15 cellular contexts compared by ENCODE assay signal in the genomic region with DNA sequence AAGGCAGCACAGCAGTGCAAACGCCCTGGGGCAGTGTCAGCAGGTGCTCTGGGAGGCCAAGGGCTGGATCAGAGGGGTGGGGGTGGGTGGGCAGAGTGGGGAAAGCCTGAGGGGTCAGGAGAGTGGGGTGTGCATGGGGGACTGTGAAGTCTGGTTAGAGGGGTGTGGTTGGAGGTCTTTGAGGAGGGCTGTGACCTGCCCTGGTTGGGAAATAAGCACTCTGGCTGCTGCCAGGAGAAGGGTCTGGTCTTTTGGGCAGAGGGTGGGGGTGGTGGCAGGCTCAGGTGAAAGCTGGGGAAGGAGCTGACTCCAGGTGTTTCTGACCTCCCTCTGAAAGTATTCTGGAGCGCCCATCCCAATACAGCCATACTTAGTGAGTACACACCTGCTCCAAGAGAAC. TPM values are rescaled to one million over a fixed set of nuclear protein-coding genes. Genes with fewer than 3 reads are reported as not detected.
DNase-seq lines count a peak whose midpoint lies in the region; ATAC-seq and TF ChIP-seq lines count a peak whose summit lies in the region.
"Had no signal": no experiment of that assay in that cellular context is flagged by ENCODE, and none has a peak within 500 bp of the region (broad histone marks: within the 10 kb centered on the region; RNA-seq: fewer than 3 reads in every experiment).

No MANE protein-coding gene starts in this region.

- H3K27me3 ChIP-seq in spleen (replicated peaks in 1 of 7): peaks cover 0 to 53% (median 14%) of the 10 kb centered on the region in 7 donors
- H3K27me3 ChIP-seq: BLaER1 had no signal

- no peak overlapping the region for H3K4me3 ChIP-seq in spleen
- H3K4me3 ChIP-seq: BLaER1 had no signal

- DNase-seq in T-helper 2 cell treated with Interferon-gamma antibody and Interleukin-4, amounts not matched to agents 5 μg/mL and 100 μg/mL, for 36 hours (ENCODE audit: low spot score): no peak
- no peak for DNase-seq in T-helper 2 cell
- peak; percentile 1 for DNase-seq in stimulated activated naive CD8-positive, alpha-beta T cell treated with anti-CD3 and anti-CD28 coated beads, Interleukin-15, Interleukin-2, amounts not matched to agents 100 U/mL and 50 U/mL, for 24 hours
- DNase-seq in stimulated activated naive CD8-positive, alpha-beta T cell treated with anti-CD3 and anti-CD28 coated beads, Interleukin-15, amount 100 ng/mL, for 72 hours: no peak
- DNase-seq in spleen: peak; percentile 35
- DNase-seq in SKM-1 (lab: John Stamatoyannopoulos, UW; ENCODE audit: unreplicated experiment): no peak
- DNase-seq: AML-193, DMS 273 treated with DMSO at 0.1 percent for 48 hours had no signal

- H3K9me3 ChIP-seq in spleen: no peaks in the 10 kb centered on the region
- H3K9me3 ChIP-seq: BLaER1 had no signal

- no peak overlapping the region for H3K27ac ChIP-seq in spleen
- H3K27ac ChIP-seq: 22Rv1, BLaER1, HL-60 had no signal

- peaks cover 4% of the 10 kb centered on the region for H3K27me3 Mint-ChIP-seq in T-helper 2 cell treated with Interferon-gamma antibody and Interleukin-4, amounts not matched to agents 5 μg/mL and 100 μg/mL, for 36 hours (ENCODE audit: low read depth)
- H3K27me3 Mint-ChIP-seq in stimulated activated naive CD8-positive, alpha-beta T cell treated with anti-CD3 and anti-CD28 coated beads, Interleukin-15, amount 100 ng/mL, for 72 hours: peaks cover 48% of the 10 kb centered on the region

- H3K4me1 Mint-ChIP-seq in T-helper 2 cell treated with Interferon-gamma antibody and Interleukin-4, amounts not matched to agents 5 μg/mL and 100 μg/mL, for 36 hours (ENCODE audit: low read depth): no peaks in the 10 kb centered on the region
- no peaks in the 10 kb centered on the region for H3K4me1 Mint-ChIP-seq in stimulated activated naive CD8-positive, alpha-beta T cell treated with anti-CD3 and anti-CD28 coated beads, Interleukin-15, amount 100 ng/mL, for 72 hours

- H3K9me3 Mint-ChIP-seq in T-helper 2 cell treated with Interferon-gamma antibody and Interleukin-4, amounts not matched to agents 5 μg/mL and 100 μg/mL, for 36 hours: no peaks in the 10 kb centered on the region
- no peaks in the 10 kb centered on the region for H3K9me3 Mint-ChIP-seq in stimulated activated naive CD8-positive, alpha-beta T cell treated with anti-CD3 and anti-CD28 coated beads, Interleukin-15, amount 100 ng/mL, for 72 hours

- H3K36me3 Mint-ChIP-seq in T-helper 2 cell treated with Interferon-gamma antibody and Interleukin-4, amounts not matched to agents 5 μg/mL and 100 μg/mL, for 36 hours (ENCODE audit: low read depth): no peaks in the 10 kb centered on the region

- TF ChIP-seq CTCF in spleen (IDR thresholded peaks at IDR 0.05 in 8 of 11, conservative IDR thresholded peaks at IDR 0.05 in 3 of 11): no peak

- ATAC-seq in stimulated activated naive CD8-positive, alpha-beta T cell treated with anti-CD3 and anti-CD28 coated beads, Interleukin-15, Interleukin-2, amounts not matched to agents 100 U/mL and 50 U/mL, for 24 hours: no peak
- no peak for ATAC-seq in stimulated activated naive CD8-positive, alpha-beta T cell treated with anti-CD3 and anti-CD28 coated beads, Interleukin-15, amount 100 ng/mL, for 72 hours
- ATAC-seq in GM18873 (IDR thresholded peaks at IDR 0.05; ENCODE audit: low FRiP score, unreplicated experiment): no peak

- intact Hi-C loops in spleen (cut with DNase I; ENCODE audit: low total_unique reads): no loop called here

- no peaks in the 10 kb centered on the region for H3K4me1 ChIP-seq in spleen
- H3K4me1 ChIP-seq: BLaER1 had no signal

- H3K27ac Mint-ChIP-seq in T-helper 2 cell treated with Interferon-gamma antibody and Interleukin-4, amounts not matched to agents 5 μg/mL and 100 μg/mL, for 36 hours: peak overlapping the region; percentile 50
- no peak overlapping the region for H3K27ac Mint-ChIP-seq in stimulated activated naive CD8-positive, alpha-beta T cell treated with anti-CD3 and anti-CD28 coated beads, Interleukin-15, amount 100 ng/mL, for 72 hours

- H3K36me3 ChIP-seq in spleen: no peaks in the 10 kb centered on the region
- H3K36me3 ChIP-seq: BLaER1 had no signal

- 63 to 65% (median 64%) methylated on average over 2 of the region's 2 CpGs for WGBS in spleen, 5 donors

- TF ChIP-seq POLR2A in spleen (IDR thresholded peaks at IDR 0.05): no peak

- H3K4me3 Mint-ChIP-seq in T-helper 2 cell treated with Interferon-gamma antibody and Interleukin-4, amounts not matched to agents 5 μg/mL and 100 μg/mL, for 36 hours: no peak overlapping the region
- no peak overlapping the region for H3K4me3 Mint-ChIP-seq in stimulated activated naive CD8-positive, alpha-beta T cell treated with anti-CD3 and anti-CD28 coated beads, Interleukin-15, amount 100 ng/mL, for 72 hours

RNA-seq across cellular contexts. Expression of a gene that starts 4.2 kb away (rescaled TPM):
- not detected for total RNA-seq in spleen
- not detected for polyA plus RNA-seq in spleen
- total RNA-seq: A673, Daoy, H4 had no signal

RNA-seq across cellular contexts. Expression of a gene that starts 27.5 kb away (rescaled TPM):
- 10 to 100 TPM in 2 of 7 donors, under 1 TPM in 3, not detected in 2; 0.17 to 23.1 (median 0.34) TPM for total RNA-seq in spleen
- 1 to 10 TPM in 1 of 3 donors, under 1 TPM in 2; 0.10 to 1.6 (median 0.30) TPM for polyA plus RNA-seq in spleen
- total RNA-seq: Daoy, H4 had no signal

RNA-seq across cellular contexts. Expression of a gene that starts 53.5 kb away (rescaled TPM):
- total RNA-seq in spleen: not detected
- polyA plus RNA-seq in spleen: not detected
- total RNA-seq: A673, Daoy, H4 had no signal

Comparison
In these comparisons a context has a peak if more than half of its experiments do, and no peak if none do; other contexts are left out.
1. DNase-seq: peak in stimulated activated naive CD8-positive, alpha-beta T cell treated with anti-CD3 and anti-CD28 coated beads, Interleukin-15, Interleukin-2, amounts not matched to agents 100 U/mL and 50 U/mL, for 24 hours (single experiment) and spleen (single experiment); none in T-helper 2 cell treated with Interferon-gamma antibody and Interleukin-4, amounts not matched to agents 5 μg/mL and 100 μg/mL, for 36 hours (single experiment), T-helper 2 cell (0 of 5), stimulated activated naive CD8-positive, alpha-beta T cell treated with anti-CD3 and anti-CD28 coated beads, Interleukin-15, amount 100 ng/mL, for 72 hours (0 of 2) and SKM-1 (single experiment).